ENCODE assay signal across 33 cellular contexts in genomic region chr19:8835446-8835845, GRCh38. TPM values are rescaled to one million over a fixed set of nuclear protein-coding genes. Genes with fewer than 3 reads are reported as not detected.
"Had no signal": no experiment of that assay in that cellular context is flagged by ENCODE, and none has a peak within 500 bp of the region (broad histone marks: within the 10 kb centered on the region; RNA-seq: fewer than 3 reads in every experiment).

No MANE protein-coding gene starts in this region.

- FAIRE-seq: kidney had no signal

- DNase-seq: hippocampal formation; kidney; left colon; left ventricle myocardium inferior; mesendoderm; naive B cell; natural killer cell; nephron progenitor cell; ovary; right lobe of liver; stimulated activated CD4-positive, alpha-beta T cell treated with anti-CD3 and anti-CD28 coated beads, Interleukin-1b, Interleukin-23, amount 100 ng/mL, for 48 hours; stimulated activated CD4-positive, alpha-beta T cell treated with anti-CD3 and anti-CD28 coated beads, Interleukin-2, amount 100 ng/mL, for 48 hours; stimulated activated CD4-positive, alpha-beta T cell treated with anti-CD3 and anti-CD28 coated beads, Interleukin-4, amount 100 ng/mL, for 4 hours; stimulated activated CD8-positive, alpha-beta memory T cell treated with anti-CD3 and anti-CD28 coated beads, Interleukin-4, amount 100 ng/mL, for 48 hours; stimulated activated naive CD4-positive, alpha-beta T cell treated with Interleukin-2 at 50 U/mL for 16 hours; stimulated activated naive CD8-positive, alpha-beta T cell treated with anti-CD3 and anti-CD28 coated beads, Interleukin-15, amount 100 ng/mL, for 72 hours; substantia nigra; uterus had no signal

- ATAC-seq: left colon; natural killer cell; right lobe of liver; stimulated activated memory B cell treated with anti-CD40 and anti-IgM and Interleukin-4, amounts not matched to agents 10 μg/mL and 1 μg/mL and 100 μg/mL, for 72 hours; stimulated activated naive CD8-positive, alpha-beta T cell treated with anti-CD3 and anti-CD28 coated beads, Interleukin-15, amount 100 ng/mL, for 72 hours had no signal

RNA-seq across cellular contexts. Expression of gene MBD3L1, which starts 3.3 kb away (rescaled TPM):
- total RNA-seq: kidney, left colon, left ventricle myocardium inferior, lower leg skin, lung, mesothelial cell of epicardium, mononuclear cell, natural killer cell, omental fat pad, ovary, progenitor cell of endocrine pancreas, pulmonary artery endothelial cell, renal cortical epithelial cell, right atrium auricular region, right lobe of liver, skeletal muscle tissue, smooth muscle cell, temporal lobe, tibial nerve, ureter, uterus had no signal
